8 cellular contexts compared by ENCODE assay signal in genomic region chr11:64284048-64284961, GRCh38. TPM values are rescaled to one million over a fixed set of nuclear protein-coding genes. Genes with fewer than 3 reads are reported as not detected.
DNase-seq lines count a peak whose midpoint lies in the region; ATAC-seq, FAIRE-seq and TF ChIP-seq lines count a peak whose summit lies in the region.

TSS of gene BAD (minus strand) at chr11:64284665. CDS start at chr11:64284368, 297 bp downstream.

- peak within 1 kb of the TSS; percentile 82 for H3K4me3 ChIP-seq in OCI-LY3 (ENCODE audit: low read length)

- peaks cover 12% of the 10 kb centered on the region for H3K4me1 ChIP-seq in OCI-LY3 (ENCODE audit: low read length)

- peaks cover 9% of the 10 kb centered on the region for H3K36me3 ChIP-seq in OCI-LY3 (replicated peaks; ENCODE audit: low read depth, low read length)

- peaks cover 13% of the 10 kb centered on the region for H3K4me1 Mint-ChIP-seq in mesothelial cell of epicardium

- H3K9ac ChIP-seq in OCI-LY3 (ENCODE audit: low read length), result peak within 1 kb of the TSS; percentile 89

- H4K20me1 ChIP-seq in OCI-LY3 (ENCODE audit: insufficient read depth, low read length), result no peaks in the 10 kb centered on the region

- FAIRE-seq in D721Med (lab: Jason Lieb, UNC) (no peak), endometrium (lab: Jason Lieb, UNC) (peak; percentile 74)

- DNase-seq in D721Med (ENCODE audit: insufficient read length, low spot score) (peak; percentile 96), HuH-7.5 (ENCODE audit: low spot score) (peak; percentile 97), mesothelial cell of epicardium (ENCODE audit: low spot score in 2 of 2, unreplicated experiment in 2 of 2) (peak; percentile 88)
- DNase-seq in activated CD8-positive, alpha-beta memory T cell treated with anti-CD3 and anti-CD28 coated beads, Interleukin-2, amount 50 U/mL, for 48 hours, result peak; percentile 96
- peak; percentile 82 to 84 for DNase-seq in stimulated activated CD8-positive, alpha-beta memory T cell treated with anti-CD3 and anti-CD28 coated beads, Interleukin-15, amount 100 ng/mL, for 4 hours (ENCODE audit: low read depth in 2 of 2)

- ATAC-seq in GM21526 (IDR thresholded peaks at IDR 0.05; ENCODE audit: low FRiP score, unreplicated experiment), result peak; percentile 69

- no peaks in the 10 kb centered on the region for H3K27me3 ChIP-seq in OCI-LY3 (ENCODE audit: low read depth, low read length)

- H3K4me2 ChIP-seq in OCI-LY3 (ENCODE audit: low read length), result peak within 1 kb of the TSS; percentile 86

- peaks cover 10% of the 10 kb centered on the region; the same call in 1 of the 2 replicates for H3K79me2 ChIP-seq in OCI-LY3 (ENCODE audit: low read length)

- peaks cover 4% of the 10 kb centered on the region for H3K27me3 Mint-ChIP-seq in mesothelial cell of epicardium (ENCODE audit: low read depth)

- H3K27ac Mint-ChIP-seq in mesothelial cell of epicardium, result peak within 1 kb of the TSS; percentile 94

- no peaks in the 10 kb centered on the region for H3K9me3 ChIP-seq in OCI-LY3 (ENCODE audit: insufficient read depth, low read length)

- TF ChIP-seq CTCF in D721Med (IDR thresholded peaks at IDR 0.05; ENCODE audit: insufficient read depth, missing control alignments) (no peak), OCI-LY3 (IDR thresholded peaks at IDR 0.05; ENCODE audit: low read depth, low read length) (0 out of 2 replicates have a peak, but pooled peaks have one; percentile 4), mesothelial cell of epicardium (IDR thresholded peaks at IDR 0.05; ENCODE audit: unreplicated experiment) (no peak)

- no peaks in the 10 kb centered on the region for H3K9me3 Mint-ChIP-seq in mesothelial cell of epicardium

- peak within 1 kb of the TSS; percentile 81 for H3K27ac ChIP-seq in OCI-LY3 (ENCODE audit: low read length)

- H2AFZ ChIP-seq in OCI-LY3 (ENCODE audit: low read depth, low read length), result peak within 1 kb of the TSS; percentile 55; the same call in 1 of the 2 replicates

- peak within 1 kb of the TSS; percentile 82 for H3K4me3 Mint-ChIP-seq in mesothelial cell of epicardium

- peaks cover 13% of the 10 kb centered on the region for H3K36me3 Mint-ChIP-seq in mesothelial cell of epicardium

RNA-seq across cellular contexts. Expression of gene BAD, which starts in this region (rescaled TPM):
- 50.2 to 53.1 TPM (median 52.2 TPM) in 3 replicates for total RNA-seq in mesothelial cell of epicardium

Comparison
In these comparisons a context has a peak if more than half of its experiments do, and no peak if none do; other contexts are left out.
1. Peak in every context shown above with its lines: DNase-seq, ATAC-seq, H3K4me3 ChIP-seq and H3K27ac ChIP-seq.